ENCODE assay signal across 2 cellular contexts in the genomic region with DNA sequence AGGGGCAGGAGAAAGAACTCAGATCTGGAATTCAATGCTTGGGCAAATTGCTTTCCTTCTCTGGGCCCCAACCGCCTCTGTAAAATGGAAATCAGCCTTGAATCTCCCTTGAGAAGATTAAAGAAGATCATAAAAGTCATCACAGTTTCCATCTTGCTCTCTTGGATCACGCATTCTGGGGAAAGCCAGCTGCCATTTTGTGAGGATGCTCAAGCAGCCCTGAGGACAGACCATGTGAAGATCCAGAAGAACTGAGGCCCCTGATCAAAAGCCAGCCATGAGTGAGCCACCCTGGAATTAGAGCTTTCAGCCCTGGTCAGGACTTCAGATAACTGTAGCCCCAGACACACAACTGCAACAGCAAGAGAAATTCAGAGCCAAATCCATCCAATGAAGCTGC.
TF ChIP-seq lines count a peak whose summit lies in the region.

No MANE protein-coding gene starts in this region.

TF ChIP-seq in H1, 55 proteins besides CTCF, POLR2A, EP300 and RAD21 (continued from another document):
- TF ChIP-seq, protein P1, sequence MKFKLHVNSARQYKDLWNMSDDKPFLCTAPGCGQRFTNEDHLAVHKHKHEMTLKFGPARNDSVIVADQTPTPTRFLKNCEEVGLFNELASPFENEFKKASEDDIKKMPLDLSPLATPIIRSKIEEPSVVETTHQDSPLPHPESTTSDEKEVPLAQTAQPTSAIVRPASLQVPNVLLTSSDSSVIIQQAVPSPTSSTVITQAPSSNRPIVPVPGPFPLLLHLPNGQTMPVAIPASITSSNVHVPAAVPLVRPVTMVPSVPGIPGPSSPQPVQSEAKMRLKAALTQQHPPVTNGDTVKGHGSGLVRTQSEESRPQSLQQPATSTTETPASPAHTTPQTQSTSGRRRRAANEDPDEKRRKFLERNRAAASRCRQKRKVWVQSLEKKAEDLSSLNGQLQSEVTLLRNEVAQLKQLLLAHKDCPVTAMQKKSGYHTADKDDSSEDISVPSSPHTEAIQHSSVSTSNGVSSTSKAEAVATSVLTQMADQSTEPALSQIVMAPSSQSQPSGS (IDR thresholded peaks at IDR 0.05; ENCODE audit: low read length) = no peak
- TF ChIP-seq CHD2 (IDR thresholded peaks at IDR 0.05; ENCODE audit: low read length) = no peak
- TF ChIP-seq SP4 (IDR thresholded peaks at IDR 0.05; ENCODE audit: low read length) = no peak
- no peak for TF ChIP-seq NRF1 (IDR thresholded peaks at IDR 0.05; ENCODE audit: low read depth, low read length)

TF ChIP-seq in neural cell, 6 proteins besides CTCF, POLR2A, EP300 and RAD21:
- TF ChIP-seq, protein P2, sequence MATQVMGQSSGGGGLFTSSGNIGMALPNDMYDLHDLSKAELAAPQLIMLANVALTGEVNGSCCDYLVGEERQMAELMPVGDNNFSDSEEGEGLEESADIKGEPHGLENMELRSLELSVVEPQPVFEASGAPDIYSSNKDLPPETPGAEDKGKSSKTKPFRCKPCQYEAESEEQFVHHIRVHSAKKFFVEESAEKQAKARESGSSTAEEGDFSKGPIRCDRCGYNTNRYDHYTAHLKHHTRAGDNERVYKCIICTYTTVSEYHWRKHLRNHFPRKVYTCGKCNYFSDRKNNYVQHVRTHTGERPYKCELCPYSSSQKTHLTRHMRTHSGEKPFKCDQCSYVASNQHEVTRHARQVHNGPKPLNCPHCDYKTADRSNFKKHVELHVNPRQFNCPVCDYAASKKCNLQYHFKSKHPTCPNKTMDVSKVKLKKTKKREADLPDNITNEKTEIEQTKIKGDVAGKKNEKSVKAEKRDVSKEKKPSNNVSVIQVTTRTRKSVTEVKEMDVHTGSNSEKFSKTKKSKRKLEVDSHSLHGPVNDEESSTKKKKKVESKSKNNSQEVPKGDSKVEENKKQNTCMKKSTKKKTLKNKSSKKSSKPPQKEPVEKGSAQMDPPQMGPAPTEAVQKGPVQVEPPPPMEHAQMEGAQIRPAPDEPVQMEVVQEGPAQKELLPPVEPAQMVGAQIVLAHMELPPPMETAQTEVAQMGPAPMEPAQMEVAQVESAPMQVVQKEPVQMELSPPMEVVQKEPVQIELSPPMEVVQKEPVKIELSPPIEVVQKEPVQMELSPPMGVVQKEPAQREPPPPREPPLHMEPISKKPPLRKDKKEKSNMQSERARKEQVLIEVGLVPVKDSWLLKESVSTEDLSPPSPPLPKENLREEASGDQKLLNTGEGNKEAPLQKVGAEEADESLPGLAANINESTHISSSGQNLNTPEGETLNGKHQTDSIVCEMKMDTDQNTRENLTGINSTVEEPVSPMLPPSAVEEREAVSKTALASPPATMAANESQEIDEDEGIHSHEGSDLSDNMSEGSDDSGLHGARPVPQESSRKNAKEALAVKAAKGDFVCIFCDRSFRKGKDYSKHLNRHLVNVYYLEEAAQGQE (IDR thresholded peaks at IDR 0.05; ENCODE audit: borderline replicate concordance) = no peak
- TF ChIP-seq POLR2AphosphoS5 (IDR thresholded peaks at IDR 0.05) (no peak), SMC3 (conservative IDR thresholded peaks at IDR 0.05; ENCODE audit: poor library complexity) (no peak), MXI1 (conservative IDR thresholded peaks at IDR 0.05; ENCODE audit: poor library complexity, severe bottlenecking) (no peak), EZH2 (IDR thresholded peaks at IDR 0.05; ENCODE audit: borderline replicate concordance, insufficient read depth, low read length, poor library complexity, severe bottlenecking) (no peak), TAF1 (IDR thresholded peaks at IDR 0.05; ENCODE audit: low read depth) (no peak)
